1 cellular context compared by ENCODE assay signal in the genomic region with DNA sequence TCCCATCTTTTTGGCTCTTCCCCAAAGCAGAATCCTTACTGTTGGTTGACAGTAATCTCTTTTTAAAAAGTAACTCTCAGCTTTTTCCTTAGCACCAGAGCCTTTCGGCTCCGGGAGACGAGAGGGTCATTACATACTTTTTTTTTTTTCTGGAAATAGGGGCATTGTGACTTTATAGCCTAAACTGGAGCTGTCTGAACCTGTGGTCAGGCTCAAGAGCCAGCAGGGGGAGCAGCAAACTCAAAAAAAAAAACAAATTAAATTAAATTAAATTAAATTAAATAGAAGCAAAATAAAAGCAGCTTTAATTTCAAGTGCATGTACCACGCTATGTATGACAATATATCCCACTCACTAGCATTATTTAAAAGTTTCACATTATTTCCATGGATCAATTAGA.
TF ChIP-seq lines count a peak whose summit lies in the region.

No MANE protein-coding gene starts in this region.

TF ChIP-seq in GM12878, 131 proteins besides CTCF, POLR2A, EP300 and RAD21 (continued from another document):
- TF ChIP-seq, protein P1, sequence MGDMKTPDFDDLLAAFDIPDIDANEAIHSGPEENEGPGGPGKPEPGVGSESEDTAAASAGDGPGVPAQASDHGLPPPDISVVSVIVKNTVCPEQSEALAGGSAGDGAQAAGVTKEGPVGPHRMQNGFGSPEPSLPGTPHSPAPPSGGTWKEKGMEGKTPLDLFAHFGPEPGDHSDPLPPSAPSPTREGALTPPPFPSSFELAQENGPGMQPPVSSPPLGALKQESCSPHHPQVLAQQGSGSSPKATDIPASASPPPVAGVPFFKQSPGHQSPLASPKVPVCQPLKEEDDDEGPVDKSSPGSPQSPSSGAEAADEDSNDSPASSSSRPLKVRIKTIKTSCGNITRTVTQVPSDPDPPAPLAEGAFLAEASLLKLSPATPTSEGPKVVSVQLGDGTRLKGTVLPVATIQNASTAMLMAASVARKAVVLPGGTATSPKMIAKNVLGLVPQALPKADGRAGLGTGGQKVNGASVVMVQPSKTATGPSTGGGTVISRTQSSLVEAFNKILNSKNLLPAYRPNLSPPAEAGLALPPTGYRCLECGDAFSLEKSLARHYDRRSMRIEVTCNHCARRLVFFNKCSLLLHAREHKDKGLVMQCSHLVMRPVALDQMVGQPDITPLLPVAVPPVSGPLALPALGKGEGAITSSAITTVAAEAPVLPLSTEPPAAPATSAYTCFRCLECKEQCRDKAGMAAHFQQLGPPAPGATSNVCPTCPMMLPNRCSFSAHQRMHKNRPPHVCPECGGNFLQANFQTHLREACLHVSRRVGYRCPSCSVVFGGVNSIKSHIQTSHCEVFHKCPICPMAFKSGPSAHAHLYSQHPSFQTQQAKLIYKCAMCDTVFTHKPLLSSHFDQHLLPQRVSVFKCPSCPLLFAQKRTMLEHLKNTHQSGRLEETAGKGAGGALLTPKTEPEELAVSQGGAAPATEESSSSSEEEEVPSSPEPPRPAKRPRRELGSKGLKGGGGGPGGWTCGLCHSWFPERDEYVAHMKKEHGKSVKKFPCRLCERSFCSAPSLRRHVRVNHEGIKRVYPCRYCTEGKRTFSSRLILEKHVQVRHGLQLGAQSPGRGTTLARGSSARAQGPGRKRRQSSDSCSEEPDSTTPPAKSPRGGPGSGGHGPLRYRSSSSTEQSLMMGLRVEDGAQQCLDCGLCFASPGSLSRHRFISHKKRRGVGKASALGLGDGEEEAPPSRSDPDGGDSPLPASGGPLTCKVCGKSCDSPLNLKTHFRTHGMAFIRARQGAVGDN (IDR thresholded peaks at IDR 0.05) = no peak
